8 cellular contexts compared by ENCODE assay signal in genomic region chr1:41891403-41891896, GRCh38. TPM values are rescaled to one million over a fixed set of nuclear protein-coding genes. Genes with fewer than 3 reads are reported as not detected.
DNase-seq lines count a peak whose midpoint lies in the region; ATAC-seq and TF ChIP-seq lines count a peak whose summit lies in the region.

No MANE protein-coding gene starts in this region.

- TF ChIP-seq CTCF in MCF 10A (IDR thresholded peaks at IDR 0.05; ENCODE audit: unreplicated experiment) (no peak), foreskin keratinocyte (conservative IDR thresholded peaks at IDR 0.05) (no peak)

- peak overlapping the region; percentile 68 to 97 for H3K18ac ChIP-seq in mesenchymal stem cell (ENCODE audit: low read depth in 1 of 2, low read length in 2 of 2)

- H3K79me1 ChIP-seq in mesenchymal stem cell (replicated peaks; ENCODE audit: low read length, poor library complexity, severe bottlenecking), result peaks cover 44% of the 10 kb centered on the region

- H3K4me1 ChIP-seq in mesenchymal stem cell (ENCODE audit: control insufficient read depth, insufficient read depth, low read depth, low read length) (peaks cover 17% of the 10 kb centered on the region), foreskin keratinocyte (peaks cover 11% of the 10 kb centered on the region)

- intact Hi-C loops in MCF 10A (cut with micrococcal nuclease), result loop anchor here (1.0 kb wide), 1 partner anchor 79 kb away; no protein-coding TSS in a partner anchor

- H3K36me3 Mint-ChIP-seq in MCF 10A (ENCODE audit: insufficient read depth, unreplicated experiment), result no peaks in the 10 kb centered on the region
- H3K36me3 Mint-ChIP-seq in stimulated activated effector memory CD8-positive, alpha-beta T cell treated with anti-CD3 and anti-CD28 coated beads, Interleukin-12 subunit alpha, Interleukin-12 subunit beta, amount 100 ng/mL, for 72 hours, result peaks cover 8% of the 10 kb centered on the region

- peak overlapping the region in 1 of 2 experiments; percentile 55 for H3K4ac ChIP-seq in mesenchymal stem cell (ENCODE audit: low read depth in 1 of 2, low read length in 2 of 2)

- H3K4me1 Mint-ChIP-seq in MCF 10A (ENCODE audit: insufficient read depth, unreplicated experiment), result peaks cover 21% of the 10 kb centered on the region
- peaks cover 69% of the 10 kb centered on the region for H3K4me1 Mint-ChIP-seq in stimulated activated effector memory CD8-positive, alpha-beta T cell treated with anti-CD3 and anti-CD28 coated beads, Interleukin-12 subunit alpha, Interleukin-12 subunit beta, amount 100 ng/mL, for 72 hours

- peak overlapping the region in 1 of 2 experiments; percentile 95 for H3K14ac ChIP-seq in mesenchymal stem cell (ENCODE audit: low read length in 2 of 2)

- BruUV-seq in MCF 10A (replicated peaks; lab: Mats Ljungman, UMichigan), result no TSS peak

- H3K9me3 Mint-ChIP-seq in MCF 10A (ENCODE audit: unreplicated experiment), result no peaks in the 10 kb centered on the region
- no peaks in the 10 kb centered on the region for H3K9me3 Mint-ChIP-seq in stimulated activated effector memory CD8-positive, alpha-beta T cell treated with anti-CD3 and anti-CD28 coated beads, Interleukin-12 subunit alpha, Interleukin-12 subunit beta, amount 100 ng/mL, for 72 hours

- peak; percentile 58 for DNase-seq in COLO668 (lab: John Stamatoyannopoulos, UW; ENCODE audit: unreplicated experiment)
- peak; percentile 48 for DNase-seq in HT-29 (ENCODE audit: low spot score)
- DNase-seq in T-helper 2 cell, result peak; percentile 13 to 88 (median 33)
- DNase-seq in MCF 10A (ENCODE audit: unreplicated experiment), result peak; percentile 45
- peak; percentile 76 for DNase-seq in mesenchymal stem cell
- DNase-seq in stimulated activated effector memory CD8-positive, alpha-beta T cell treated with anti-CD3 and anti-CD28 coated beads, Interleukin-12 subunit alpha, Interleukin-12 subunit beta, amount 100 ng/mL, for 72 hours (ENCODE audit: low spot score in 2 of 2), result peak; percentile 29 to 82
- DNase-seq in foreskin keratinocyte, result no peak

- peak overlapping the region; percentile 62 for H3K9ac ChIP-seq in mesenchymal stem cell (ENCODE audit: low read length)

- ATAC-seq in GM19452 (IDR thresholded peaks at IDR 0.05; ENCODE audit: unreplicated experiment) (peak; percentile 92), foreskin keratinocyte (no peak)
- ATAC-seq in stimulated activated effector memory CD8-positive, alpha-beta T cell treated with anti-CD3 and anti-CD28 coated beads, Interleukin-12 subunit alpha, Interleukin-12 subunit beta, amount 100 ng/mL, for 72 hours, result peak; percentile 83

- H2AFZ ChIP-seq in mesenchymal stem cell (ENCODE audit: low read depth, low read length), result peak overlapping the region; percentile 54

- no peaks in the 10 kb centered on the region for H3K27me3 Mint-ChIP-seq in MCF 10A (ENCODE audit: insufficient read depth, unreplicated experiment)

- peak overlapping the region; percentile 49 for H2BK15ac ChIP-seq in mesenchymal stem cell (ENCODE audit: low read depth, poor library complexity, severe bottlenecking)

- H3K9me3 ChIP-seq in mesenchymal stem cell (ENCODE audit: control insufficient read depth, low read length), result no peaks in the 10 kb centered on the region

- H3K27me3 ChIP-seq in mesenchymal stem cell (ENCODE audit: control insufficient read depth in 1 of 2, insufficient read depth in 1 of 2, low read length in 2 of 2) (no peaks in the 10 kb centered on the region), foreskin keratinocyte (no peaks in the 10 kb centered on the region)

- POLR2A ChIA-PET in MCF 10A (lab: Yijun Ruan, JAX), result interaction anchor here (0.5 to 1.2 kb wide), 2 partner anchors 22 to 27 kb away, joined by 3 to 4 read pairs; partner anchors contain the start of gene HIVEP3

- H3K27ac ChIP-seq in mesenchymal stem cell (ENCODE audit: low read length, poor library complexity, severe bottlenecking) (no peak overlapping the region), foreskin keratinocyte (no peak overlapping the region)

- peak overlapping the region; percentile 79 to 88 for H2BK12ac ChIP-seq in mesenchymal stem cell (ENCODE audit: low read length in 2 of 2)

- peak overlapping the region; percentile 47 for H3K4me2 ChIP-seq in mesenchymal stem cell (ENCODE audit: low read length, poor library complexity, severe bottlenecking)

- 56% methylated on average over 7 of the region's 9 CpGs for WGBS in mesenchymal stem cell

- peak overlapping the region; percentile 14 for H2AK5ac ChIP-seq in mesenchymal stem cell (ENCODE audit: low read length, severe bottlenecking)

- H2BK5ac ChIP-seq in mesenchymal stem cell (ENCODE audit: low read depth, low read length, poor library complexity, severe bottlenecking), result no peak overlapping the region

- H3K27ac Mint-ChIP-seq in MCF 10A (ENCODE audit: low read depth, unreplicated experiment), result peak overlapping the region; percentile 5
- peak overlapping the region; percentile 88 for H3K27ac Mint-ChIP-seq in stimulated activated effector memory CD8-positive, alpha-beta T cell treated with anti-CD3 and anti-CD28 coated beads, Interleukin-12 subunit alpha, Interleukin-12 subunit beta, amount 100 ng/mL, for 72 hours

- CTCF ChIA-PET in MCF 10A (lab: Yijun Ruan, JAX), result interaction anchor here (0.9 to 1.0 kb wide), 2 partner anchors 15 to 111 kb away, joined by 3 read pairs; no protein-coding TSS in a partner anchor

- H4K8ac ChIP-seq in mesenchymal stem cell (ENCODE audit: low read length), result peak overlapping the region; percentile 99

- no peaks in the 10 kb centered on the region for H3K36me3 ChIP-seq in mesenchymal stem cell (ENCODE audit: control insufficient read depth in 1 of 2, insufficient read depth in 2 of 2, low read depth in 1 of 2, low read length in 2 of 2)

- H3K23ac ChIP-seq in mesenchymal stem cell (ENCODE audit: low read length in 2 of 2), result peak overlapping the region in 1 of 2 experiments; percentile 14

- peak overlapping the region; percentile 77 for H2BK120ac ChIP-seq in mesenchymal stem cell (ENCODE audit: low read depth, low read length)

- H3K4me3 Mint-ChIP-seq in MCF 10A (ENCODE audit: unreplicated experiment), result peak overlapping the region; percentile 60
- H3K4me3 Mint-ChIP-seq in stimulated activated effector memory CD8-positive, alpha-beta T cell treated with anti-CD3 and anti-CD28 coated beads, Interleukin-12 subunit alpha, Interleukin-12 subunit beta, amount 100 ng/mL, for 72 hours, result peak overlapping the region; percentile 74

- peak overlapping the region; percentile 85 for H4K91ac ChIP-seq in mesenchymal stem cell (ENCODE audit: low read length)

- peak overlapping the region in 1 of 2 experiments; percentile 68 for H3K4me3 ChIP-seq in mesenchymal stem cell (ENCODE audit: insufficient read depth in 1 of 2, low read depth in 1 of 2, low read length in 2 of 2)

RNA-seq across cellular contexts. Expression of gene HIVEP3, which starts 27.3 kb away (rescaled TPM):
- 1.1 and 2.4 TPM in 2 replicates for total RNA-seq in HT-29 (2014; rRNA removed; shearing (Covaris generic))
- total RNA-seq in MCF 10A (2022) (0.61 and 1.2 TPM in 2 replicates), foreskin keratinocyte (0.71 and 0.78 TPM in 2 replicates)
- polyA plus RNA-seq in mesenchymal stem cell (2013, experiment 1 of 2), result 3.5 TPM
- 3.6 TPM for polyA plus RNA-seq in mesenchymal stem cell (2013, experiment 2 of 2)
- 0.90 and 0.93 TPM in 2 replicates for polyA plus RNA-seq in foreskin keratinocyte

Comparison
In these comparisons a context has a peak if more than half of its experiments do, and no peak if none do; other contexts are left out.
1. DNase-seq: peak in COLO668 (single experiment), HT-29 (single experiment), T-helper 2 cell (5 of 5), MCF 10A (single experiment), mesenchymal stem cell (single experiment) and stimulated activated effector memory CD8-positive, alpha-beta T cell treated with anti-CD3 and anti-CD28 coated beads, Interleukin-12 subunit alpha, Interleukin-12 subunit beta, amount 100 ng/mL, for 72 hours (2 of 2); none in foreskin keratinocyte (0 of 2).